Comparison of ENCODE assay signal across 32 cellular contexts in genomic region chr5:146726020-146726419, GRCh38.
"Had no signal": no experiment of that assay in that cellular context is flagged by ENCODE, and none has a peak within 500 bp of the region (broad histone marks: within the 10 kb centered on the region; RNA-seq: fewer than 3 reads in every experiment).

No MANE protein-coding gene starts in this region.

- H3K4me1 Mint-ChIP-seq: naive thymus-derived CD4-positive, alpha-beta T cell had no signal

- H3K27ac Mint-ChIP-seq: stimulated activated effector memory CD8-positive, alpha-beta T cell treated with anti-CD3 and anti-CD28 coated beads, Interleukin-12 subunit alpha, Interleukin-12 subunit beta, amount 100 ng/mL, for 72 hours; stimulated activated naive CD8-positive, alpha-beta T cell treated with anti-CD3 and anti-CD28 coated beads, Interleukin-15, Interleukin-2, amounts not matched to agents 100 ng/mL and 50 ng/mL, for 24 hours had no signal

- H3K36me3 ChIP-seq: left lung, lower lobe of right lung, pancreas, prostate gland, suprapubic skin, thoracic aorta, tibial artery, upper lobe of right lung had no signal

- H3K4me3 ChIP-seq: left lung, lower lobe of right lung, mucosa of descending colon, pancreas, prostate gland, skin epidermis, suprapubic skin, thoracic aorta, tibial artery, upper lobe of right lung had no signal

- H3K4me3 Mint-ChIP-seq: immature natural killer cell; naive thymus-derived CD4-positive, alpha-beta T cell; natural killer cell treated with Interleukin-12 subunit alpha and Interleukin-12 subunit beta and Interleukin-15 and Interleukin-18, amount 100 ng/mL, for 72 hours; neural crest cell; stimulated activated effector memory CD8-positive, alpha-beta T cell treated with anti-CD3 and anti-CD28 coated beads, Interleukin-12 subunit alpha, Interleukin-12 subunit beta, amount 100 ng/mL, for 72 hours; stimulated activated naive CD8-positive, alpha-beta T cell treated with anti-CD3 and anti-CD28 coated beads, Interleukin-15, Interleukin-2, amounts not matched to agents 100 ng/mL and 50 ng/mL, for 24 hours had no signal

- H3K9me3 ChIP-seq: pancreas, prostate gland, upper lobe of right lung had no signal

- H3K4me1 ChIP-seq: left lung, lower lobe of right lung, pancreas, prostate gland, suprapubic skin, upper lobe of right lung had no signal

- H3K27ac ChIP-seq: left lung, lower lobe of right lung, pancreas, prostate gland, skin epidermis, suprapubic skin, tibial artery, upper lobe of right lung had no signal

- DNase-seq: hypothalamus; immature natural killer cell; kidney; left colon; left lung; lower lobe of right lung; mammary epithelial cell; mesendoderm; midbrain; mucosa of descending colon; naive thymus-derived CD4-positive, alpha-beta T cell; nucleus accumbens; pancreas; posterior cingulate gyrus; retina; stimulated activated CD4-positive, alpha-beta T cell treated with anti-CD3 and anti-CD28 coated beads, Interleukin-12 subunit alpha, Interleukin-12 subunit beta, amount 100 ng/mL, for 4 hours; stimulated activated CD4-positive, alpha-beta T cell treated with anti-CD3 and anti-CD28 coated beads, Interleukin-15, amount 100 ng/mL, for 24 hours; stimulated activated CD4-positive, alpha-beta T cell treated with anti-CD3 and anti-CD28 coated beads, Interleukin-4, amount 100 ng/mL, for 24 hours; stimulated activated naive CD4-positive, alpha-beta T cell; tibial artery; trophoblast cell; upper lobe of right lung had no signal

- H3K27me3 Mint-ChIP-seq: naive thymus-derived CD4-positive, alpha-beta T cell; natural killer cell treated with Interleukin-12 subunit alpha and Interleukin-12 subunit beta and Interleukin-15 and Interleukin-18, amount 100 ng/mL, for 72 hours; stimulated activated naive CD8-positive, alpha-beta T cell treated with anti-CD3 and anti-CD28 coated beads, Interleukin-15, Interleukin-2, amounts not matched to agents 100 ng/mL and 50 ng/mL, for 24 hours had no signal

- H3K36me3 Mint-ChIP-seq: stimulated activated effector memory CD8-positive, alpha-beta T cell treated with anti-CD3 and anti-CD28 coated beads, Interleukin-12 subunit alpha, Interleukin-12 subunit beta, amount 100 ng/mL, for 72 hours had no signal

- H3K27me3 ChIP-seq: left lung, pancreas, suprapubic skin, tibial artery, upper lobe of right lung had no signal

- ATAC-seq: left colon; left lung; lower lobe of right lung; mucosa of descending colon; naive thymus-derived CD4-positive, alpha-beta T cell; natural killer cell treated with Interleukin-12 subunit alpha and Interleukin-12 subunit beta and Interleukin-15 and Interleukin-18, amount 100 ng/mL, for 72 hours; pancreas; right cardiac atrium; sciatic nerve; stimulated activated effector memory CD8-positive, alpha-beta T cell treated with anti-CD3 and anti-CD28 coated beads, Interleukin-12 subunit alpha, Interleukin-12 subunit beta, amount 100 ng/mL, for 72 hours; upper lobe of right lung had no signal
